In genomic region chr9:95822583-95823431, GRCh38 we compare ENCODE assay signal across 10 cellular contexts. TPM values are rescaled to one million over a fixed set of nuclear protein-coding genes. Genes with fewer than 3 reads are reported as not detected.
DNase-seq lines count a peak whose midpoint lies in the region; ATAC-seq and TF ChIP-seq lines count a peak whose summit lies in the region.
"Had no signal": no experiment of that assay in that cellular context is flagged by ENCODE, and none has a peak within 500 bp of the region (broad histone marks: within the 10 kb centered on the region; RNA-seq: fewer than 3 reads in every experiment).

No MANE protein-coding gene starts in this region.

- H3K4me3 ChIP-seq in PC-3 (ENCODE audit: low read length) = peak overlapping the region; percentile 26; the same call in 1 of the 2 replicates
- no peak overlapping the region for H3K4me3 ChIP-seq in fibroblast of villous mesenchyme (ENCODE audit: low read depth, low read length)
- H3K4me3 ChIP-seq in neural progenitor cell = no peak overlapping the region

- no peak for TF ChIP-seq CTCF in PC-3 (conservative IDR thresholded peaks at IDR 0.05; ENCODE audit: low read depth, low read length)
- TF ChIP-seq CTCF in fibroblast of villous mesenchyme (IDR thresholded peaks at IDR 0.05; ENCODE audit: insufficient read depth, low read depth, low read length) = no peak
- TF ChIP-seq CTCF in CD14-positive monocyte (IDR thresholded peaks at IDR 0.05) = no peak
- no peak for TF ChIP-seq CTCF in neural progenitor cell (IDR thresholded peaks at IDR 0.05)

- H2AFZ ChIP-seq in PC-3 (ENCODE audit: low read length) (peak overlapping the region; percentile 72), neural progenitor cell (replicated peaks) (no peak overlapping the region)

- H3K36me3 ChIP-seq in PC-3 (ENCODE audit: low read depth, low read length) (no peaks in the 10 kb centered on the region), neural progenitor cell (no peaks in the 10 kb centered on the region)

- H3K27me3 ChIP-seq in PC-3 (ENCODE audit: low read length) (no peaks in the 10 kb centered on the region), neural progenitor cell (no peaks in the 10 kb centered on the region)

- no peaks in the 10 kb centered on the region for H3K9me3 Mint-ChIP-seq in activated CD4-positive, alpha-beta T cell treated with anti-CD3 and anti-CD28 coated beads for 36 hours (ENCODE audit: low read depth)
- H3K9me3 Mint-ChIP-seq in CD14-positive monocyte (peaks cover 2 to 12% (median 6%) of the 10 kb centered on the region in 7 donors), neural progenitor cell (no peaks in the 10 kb centered on the region)
- H3K9me3 Mint-ChIP-seq: activated naive CD4-positive, alpha-beta T cell treated with anti-CD3 and anti-CD28 coated beads, Interleukin-2, amount 50 U/mL, for 24 hours had no signal

- H3K36me3 Mint-ChIP-seq in activated CD4-positive, alpha-beta T cell treated with anti-CD3 and anti-CD28 coated beads for 36 hours (ENCODE audit: low read depth) = no peaks in the 10 kb centered on the region
- H3K36me3 Mint-ChIP-seq in CD14-positive monocyte = no peaks in the 10 kb centered on the region
- H3K36me3 Mint-ChIP-seq in neural progenitor cell = peaks cover 8% of the 10 kb centered on the region
- H3K36me3 Mint-ChIP-seq: activated naive CD4-positive, alpha-beta T cell treated with anti-CD3 and anti-CD28 coated beads, Interleukin-2, amount 50 U/mL, for 24 hours had no signal

- no peaks in the 10 kb centered on the region for H3K9me3 ChIP-seq in PC-3 (ENCODE audit: low read length)
- no peaks in the 10 kb centered on the region for H3K9me3 ChIP-seq in neural progenitor cell (ENCODE audit: low read depth)

- peak overlapping the region; percentile 71 for H3K4me2 ChIP-seq in PC-3 (ENCODE audit: low read length)
- H3K4me2 ChIP-seq in neural progenitor cell = no peak overlapping the region

- BruUV-seq in PC-3 (replicated peaks; lab: Mats Ljungman, UMichigan) = no TSS peak

- POLR2A ChIA-PET in activated CD4-positive, alpha-beta T cell treated with anti-CD3 and anti-CD28 coated beads for 36 hours (lab: Charles Lee) = no interaction called here
- POLR2A ChIA-PET in PC-3 (lab: Charles Lee; ENCODE audit: unreplicated experiment) = no interaction called here

- H3K27ac ChIP-seq in PC-3 (ENCODE audit: low read length) (peak overlapping the region; percentile 66), neural progenitor cell (no peak overlapping the region)

- CTCF ChIA-PET in activated CD4-positive, alpha-beta T cell treated with anti-CD3 and anti-CD28 coated beads for 36 hours (lab: Charles Lee) = no interaction called here
- CTCF ChIA-PET in PC-3 (lab: Charles Lee) = interaction anchor here (0.6 kb wide), 1 partner anchor 111 kb away, joined by 4 read pairs; no protein-coding TSS in a partner anchor

- H3K9me2 ChIP-seq in PC-3 (replicated peaks; ENCODE audit: low read length) = no peaks in the 10 kb centered on the region

- H3K27ac Mint-ChIP-seq in activated CD4-positive, alpha-beta T cell treated with anti-CD3 and anti-CD28 coated beads for 36 hours = no peak overlapping the region
- H3K27ac Mint-ChIP-seq in CD14-positive monocyte (peak overlapping the region in 1 of 7 donors; percentile 11), neural progenitor cell (no peak overlapping the region)
- H3K27ac Mint-ChIP-seq: activated naive CD4-positive, alpha-beta T cell treated with anti-CD3 and anti-CD28 coated beads, Interleukin-2, amount 50 U/mL, for 24 hours had no signal

- H3K27me3 Mint-ChIP-seq in activated CD4-positive, alpha-beta T cell treated with anti-CD3 and anti-CD28 coated beads for 36 hours = no peaks in the 10 kb centered on the region
- peaks cover 0 to 3% (median 0%) of the 10 kb centered on the region in 3 donors for H3K27me3 Mint-ChIP-seq in CD14-positive monocyte (ENCODE audit: low read depth in 3 of 3)
- no peaks in the 10 kb centered on the region for H3K27me3 Mint-ChIP-seq in neural progenitor cell (ENCODE audit: insufficient read depth, low read depth)
- H3K27me3 Mint-ChIP-seq: activated naive CD4-positive, alpha-beta T cell treated with anti-CD3 and anti-CD28 coated beads, Interleukin-2, amount 50 U/mL, for 24 hours had no signal

- H3K4me3 Mint-ChIP-seq in activated CD4-positive, alpha-beta T cell treated with anti-CD3 and anti-CD28 coated beads for 36 hours = no peak overlapping the region
- H3K4me3 Mint-ChIP-seq in CD14-positive monocyte = no peak overlapping the region
- no peak overlapping the region for H3K4me3 Mint-ChIP-seq in neural progenitor cell
- H3K4me3 Mint-ChIP-seq: activated naive CD4-positive, alpha-beta T cell treated with anti-CD3 and anti-CD28 coated beads, Interleukin-2, amount 50 U/mL, for 24 hours had no signal

- H3K79me2 ChIP-seq in PC-3 (ENCODE audit: low read length) (no peaks in the 10 kb centered on the region), neural progenitor cell (ENCODE audit: low read depth) (no peaks in the 10 kb centered on the region)

- H4K20me1 ChIP-seq in PC-3 (ENCODE audit: low read length) = no peaks in the 10 kb centered on the region
- no peaks in the 10 kb centered on the region for H4K20me1 ChIP-seq in neural progenitor cell (ENCODE audit: low read depth)

- peaks cover 25% of the 10 kb centered on the region for H3K4me1 ChIP-seq in PC-3 (ENCODE audit: insufficient read depth, low read length)
- peaks cover 9% of the 10 kb centered on the region for H3K4me1 ChIP-seq in neural progenitor cell

- H3K9ac ChIP-seq in PC-3 (ENCODE audit: low read length) (no peak overlapping the region), neural progenitor cell (no peak overlapping the region)

- intact Hi-C loops in activated CD4-positive, alpha-beta T cell treated with anti-CD3 and anti-CD28 coated beads for 36 hours (cut with DNase I, micrococcal nuclease) = loop anchor here (1.0 to 2.0 kb wide), 3 partner anchors 29 to 52 kb away; partner anchors contain the start of gene ERCC6L2 (in 2 of the 2)
- intact Hi-C loops in PC-3 (cut with micrococcal nuclease) = loop anchor here (2.0 kb wide), 1 partner anchor 42 kb away; no protein-coding TSS in a partner anchor
- intact Hi-C loops in CD14-positive monocyte (cut with micrococcal nuclease) = no loop called here

- peaks cover 14% of the 10 kb centered on the region for H3K4me1 Mint-ChIP-seq in activated CD4-positive, alpha-beta T cell treated with anti-CD3 and anti-CD28 coated beads for 36 hours
- no peaks in the 10 kb centered on the region for H3K4me1 Mint-ChIP-seq in CD14-positive monocyte
- H3K4me1 Mint-ChIP-seq in neural progenitor cell = no peaks in the 10 kb centered on the region
- H3K4me1 Mint-ChIP-seq: activated naive CD4-positive, alpha-beta T cell treated with anti-CD3 and anti-CD28 coated beads, Interleukin-2, amount 50 U/mL, for 24 hours had no signal

- peak; percentile 55 for DNase-seq in activated CD4-positive, alpha-beta T cell treated with anti-CD3 and anti-CD28 coated beads for 36 hours
- no peak for DNase-seq in activated CD4-positive, alpha-beta T cell treated with anti-CD3 and anti-CD28 coated beads for 1 hour
- DNase-seq in PC-3 (peak; percentile 89), fibroblast of villous mesenchyme (ENCODE audit: low read depth) (peak; percentile 99), CD14-positive monocyte (ENCODE audit: low spot score) (no peak), neural progenitor cell (ENCODE audit: low spot score) (no peak), left lobe of liver (ENCODE audit: low spot score) (no peak)
- DNase-seq: DND-41 had no signal

- ATAC-seq in activated CD4-positive, alpha-beta T cell treated with anti-CD3 and anti-CD28 coated beads for 36 hours = peak; percentile 86
- ATAC-seq in HG02623 (IDR thresholded peaks at IDR 0.05; ENCODE audit: unreplicated experiment) (peak; percentile 85), PC-3 (peak; percentile 93), left lobe of liver (no peak)

- H3F3A ChIP-seq in PC-3 (ENCODE audit: low read length, unreplicated experiment) = peaks cover 11% of the 10 kb centered on the region
- peaks cover 9% of the 10 kb centered on the region for H3F3A ChIP-seq in neural progenitor cell (ENCODE audit: low read depth)

RNA-seq across cellular contexts. Expression of gene ERCC6L2, which starts 52.7 kb away (rescaled TPM):
- total RNA-seq in activated CD4-positive, alpha-beta T cell treated with anti-CD3 and anti-CD28 coated beads for 36 hours = 10 to 100 TPM; 24.0 to 25.9 TPM
- total RNA-seq in PC-3 (2014; rRNA removed) (18.8 and 32.7 TPM in 2 replicates), fibroblast of villous mesenchyme (78.9 and 102 TPM in 2 replicates), neural progenitor cell (ENCODE audit: low replicate concordance) (60.5 and 77.6 TPM in 2 replicates), left lobe of liver (13.9 TPM)
- 10 to 100 TPM in 1 of 2 donors, 1 to 10 TPM in 1; 7.1 to 18.9 TPM for polyA plus RNA-seq in CD14-positive monocyte

Comparison
In these comparisons a context has a peak if more than half of its experiments do, and no peak if none do; other contexts are left out.
1. DNase-seq: peak in activated CD4-positive, alpha-beta T cell treated with anti-CD3 and anti-CD28 coated beads for 36 hours (single experiment), PC-3 (single experiment) and fibroblast of villous mesenchyme (single experiment); none in activated CD4-positive, alpha-beta T cell treated with anti-CD3 and anti-CD28 coated beads for 1 hour (single experiment), CD14-positive monocyte (single experiment), neural progenitor cell (single experiment) and left lobe of liver (single experiment).
2. intact Hi-C loops: an anchor here in activated CD4-positive, alpha-beta T cell treated with anti-CD3 and anti-CD28 coated beads for 36 hours (1.0 to 2.0 kb wide) and PC-3 (2.0 kb wide); none called in CD14-positive monocyte.